8 cellular contexts compared by ENCODE assay signal in the genomic region with DNA sequence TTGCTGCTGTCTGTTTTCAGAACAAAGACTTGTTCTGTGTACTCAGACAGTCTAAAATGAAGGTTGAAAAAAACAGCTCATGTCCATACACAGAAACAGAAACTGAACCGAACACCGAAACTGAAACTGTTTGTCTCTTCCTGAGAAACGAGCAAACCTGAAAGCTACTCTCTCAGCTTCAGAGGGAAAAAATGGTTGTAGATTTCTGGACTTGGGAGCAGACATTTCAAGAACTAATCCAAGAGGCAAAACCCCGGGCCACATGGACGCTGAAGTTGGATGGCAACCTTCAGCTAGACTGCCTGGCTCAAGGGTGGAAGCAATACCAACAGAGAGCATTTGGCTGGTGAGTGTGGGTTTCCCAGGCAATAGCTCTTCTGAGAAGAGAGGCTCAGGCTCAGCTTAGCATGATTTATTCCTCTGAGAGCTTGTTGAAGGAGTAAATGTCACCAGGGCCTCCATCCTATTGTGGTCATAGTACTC. TPM values are rescaled to one million over a fixed set of nuclear protein-coding genes. Genes with fewer than 3 reads are reported as not detected.
A peak's percentile ranks its signal among the peaks of the same experiment; 100 is the strongest.
DNase-seq lines count a peak whose midpoint lies in the region; ATAC-seq and TF ChIP-seq lines count a peak whose summit lies in the region.

A gene with protein sequence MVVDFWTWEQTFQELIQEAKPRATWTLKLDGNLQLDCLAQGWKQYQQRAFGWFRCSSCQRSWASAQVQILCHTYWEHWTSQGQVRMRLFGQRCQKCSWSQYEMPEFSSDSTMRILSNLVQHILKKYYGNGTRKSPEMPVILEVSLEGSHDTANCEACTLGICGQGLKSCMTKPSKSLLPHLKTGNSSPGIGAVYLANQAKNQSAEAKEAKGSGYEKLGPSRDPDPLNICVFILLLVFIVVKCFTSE (plus strand): TSS at position 135 of the 483 bp plus-strand sequence. CDS start 57 bp downstream, at position 192.

- H3K4me3 Mint-ChIP-seq in activated CD8-positive, alpha-beta memory T cell treated with anti-CD3 and anti-CD28 coated beads, Interleukin-2, amount 10 ng/mL, durations not matched to agents 7 days and 5 days = peak within 1 kb of the TSS; percentile 90
- no peak within 1 kb of the TSS for H3K4me3 Mint-ChIP-seq in nephron progenitor cell

- TF ChIP-seq CTCF in KMS-11 (conservative IDR thresholded peaks at IDR 0.05; ENCODE audit: low read depth, low read length) (no peak), nephron progenitor cell (IDR thresholded peaks at IDR 0.05) (no peak), WERI-Rb-1 (IDR thresholded peaks at IDR 0.05; ENCODE audit: low read depth, low read length) (no peak)

- H3K4me2 ChIP-seq in KMS-11 = peak within 1 kb of the TSS; percentile 90

- peaks cover 29% of the 10 kb centered on the region for H3K4me1 Mint-ChIP-seq in activated CD8-positive, alpha-beta memory T cell treated with anti-CD3 and anti-CD28 coated beads, Interleukin-2, amount 10 ng/mL, durations not matched to agents 7 days and 5 days
- peaks cover 32% of the 10 kb centered on the region for H3K4me1 Mint-ChIP-seq in nephron progenitor cell

- DNase-seq in GM03348 (ENCODE audit: low spot score) (peak; percentile 44), nephron progenitor cell (no peak), WERI-Rb-1 (no peak)
- DNase-seq in activated CD8-positive, alpha-beta memory T cell treated with anti-CD3 and anti-CD28 coated beads, Interleukin-2, amount 10 ng/mL, durations not matched to agents 7 days and 5 days = peak; percentile 61

- H3K9me3 ChIP-seq in esophagus (ENCODE audit: control insufficient read depth in 2 of 2, insufficient read depth in 1 of 2, low read depth in 1 of 2, low read length in 1 of 2) (no peaks in the 10 kb centered on the region), WERI-Rb-1 (ENCODE audit: severe bottlenecking) (no peaks in the 10 kb centered on the region)

- H3K4me1 ChIP-seq in KMS-11 (ENCODE audit: low read depth, poor library complexity, severe bottlenecking) (peaks cover 22% of the 10 kb centered on the region), esophagus (ENCODE audit: control insufficient read depth in 2 of 2, insufficient read depth in 2 of 2, low read length in 1 of 2) (peaks cover 0 to 6% of the 10 kb centered on the region in 2 donors), urinary bladder (ENCODE audit: insufficient read depth) (no peaks in the 10 kb centered on the region)

- H3K36me3 Mint-ChIP-seq in activated CD8-positive, alpha-beta memory T cell treated with anti-CD3 and anti-CD28 coated beads, Interleukin-2, amount 10 ng/mL, durations not matched to agents 7 days and 5 days = peaks cover 54% of the 10 kb centered on the region
- H3K36me3 Mint-ChIP-seq in nephron progenitor cell (ENCODE audit: low read depth) = no peaks in the 10 kb centered on the region

- no peaks in the 10 kb centered on the region for H3K79me2 ChIP-seq in KMS-11 (ENCODE audit: insufficient read depth, low read depth)

- no peaks in the 10 kb centered on the region for H3K27me3 Mint-ChIP-seq in activated CD8-positive, alpha-beta memory T cell treated with anti-CD3 and anti-CD28 coated beads, Interleukin-2, amount 10 ng/mL, durations not matched to agents 7 days and 5 days
- H3K27me3 Mint-ChIP-seq in nephron progenitor cell (ENCODE audit: low read depth, poor library complexity) = peaks cover 2% of the 10 kb centered on the region

- peak; percentile 98 for ATAC-seq in GM21528 (IDR thresholded peaks at IDR 0.05; ENCODE audit: low FRiP score, unreplicated experiment)
- ATAC-seq in activated CD8-positive, alpha-beta memory T cell treated with anti-CD3 and anti-CD28 coated beads, Interleukin-2, amount 10 ng/mL, durations not matched to agents 7 days and 5 days = peak; percentile 95

- peak within 1 kb of the TSS; percentile 99 for H3K27ac ChIP-seq in KMS-11
- peak within 1 kb of the TSS; percentile 55 to 84 for H3K27ac ChIP-seq in esophagus (ENCODE audit: low read depth in 2 of 2, low read length in 1 of 2)
- peak within 1 kb of the TSS; percentile 95 for H3K27ac ChIP-seq in urinary bladder (ENCODE audit: low read depth)
- H3K27ac ChIP-seq in WERI-Rb-1 = no peak within 1 kb of the TSS

- H3K27me3 ChIP-seq in KMS-11 (ENCODE audit: insufficient read depth, low read depth) (no peaks in the 10 kb centered on the region), esophagus (ENCODE audit: control insufficient read depth in 1 of 2, insufficient read depth in 2 of 2, low read length in 2 of 2) (no peaks in the 10 kb centered on the region), WERI-Rb-1 (ENCODE audit: insufficient read depth, low read depth, severe bottlenecking) (peaks cover 11% of the 10 kb centered on the region)

- H4K20me1 ChIP-seq in KMS-11 (ENCODE audit: insufficient read depth) = no peaks in the 10 kb centered on the region

- peak within 1 kb of the TSS; percentile 99 for H2AFZ ChIP-seq in KMS-11 (ENCODE audit: low read depth)

- peak within 1 kb of the TSS; percentile 98 for H3K27ac Mint-ChIP-seq in activated CD8-positive, alpha-beta memory T cell treated with anti-CD3 and anti-CD28 coated beads, Interleukin-2, amount 10 ng/mL, durations not matched to agents 7 days and 5 days
- peak within 1 kb of the TSS; percentile 96 for H3K27ac Mint-ChIP-seq in nephron progenitor cell

- WGBS in esophagus, 2 donors = 7 to 10% methylated on average over 5 of the region's 5 CpGs
- WGBS in urinary bladder = 44% methylated on average over 5 of the region's 5 CpGs

- H3K9me3 Mint-ChIP-seq in activated CD8-positive, alpha-beta memory T cell treated with anti-CD3 and anti-CD28 coated beads, Interleukin-2, amount 10 ng/mL, durations not matched to agents 7 days and 5 days (ENCODE audit: low read depth) = peaks cover 5% of the 10 kb centered on the region
- H3K9me3 Mint-ChIP-seq in nephron progenitor cell = no peaks in the 10 kb centered on the region

- H3K9ac ChIP-seq in KMS-11 = peak within 1 kb of the TSS; percentile 95

- H3K4me3 ChIP-seq in KMS-11 (IDR thresholded peaks at IDR 0.05; ENCODE audit: insufficient read depth, low read depth, low read length) (peak within 1 kb of the TSS; percentile 70), esophagus (ENCODE audit: low read depth in 1 of 2, low read length in 2 of 2) (peak within 1 kb of the TSS; percentile 43 to 53), urinary bladder (ENCODE audit: low read depth, low read length) (peak within 1 kb of the TSS; percentile 54), WERI-Rb-1 (ENCODE audit: low read depth, low read length) (no peak within 1 kb of the TSS)

- H3K36me3 ChIP-seq in KMS-11 (ENCODE audit: insufficient read depth) (no peaks in the 10 kb centered on the region), esophagus (ENCODE audit: control insufficient read depth in 2 of 2, insufficient read depth in 2 of 2, low read length in 1 of 2) (no peaks in the 10 kb centered on the region), urinary bladder (ENCODE audit: insufficient read depth) (no peaks in the 10 kb centered on the region), WERI-Rb-1 (no peaks in the 10 kb centered on the region)

- CTCF ChIA-PET in activated CD8-positive, alpha-beta memory T cell treated with anti-CD3 and anti-CD28 coated beads, Interleukin-2, amount 10 ng/mL, durations not matched to agents 7 days and 5 days (lab: Charles Lee) = interaction anchor here (0.9 to 4.1 kb wide), 7 partner anchors 46 to 1549 kb away, joined by 3 to 27 read pairs (median 5); no protein-coding TSS in a partner anchor

RNA-seq across cellular contexts. Expression of the gene that starts here (rescaled TPM):
- total RNA-seq in activated CD8-positive, alpha-beta memory T cell treated with anti-CD3 and anti-CD28 coated beads, Interleukin-2, amount 10 ng/mL, durations not matched to agents 7 days and 5 days = 10 to 100 TPM; 16.9 to 24.3 TPM
- polyA plus RNA-seq in esophagus (1 to 10 TPM in 1 of 2 donors, under 1 TPM in 1; 0.90 to 1.2 TPM), urinary bladder (2.7 TPM)
- 2.5 TPM for total RNA-seq in urinary bladder

Comparison
In these comparisons a context has a peak if more than half of its experiments do, and no peak if none do; other contexts are left out.
1. DNase-seq: peak in GM03348 (single experiment) and activated CD8-positive, alpha-beta memory T cell treated with anti-CD3 and anti-CD28 coated beads, Interleukin-2, amount 10 ng/mL, durations not matched to agents 7 days and 5 days (single experiment); none in nephron progenitor cell (single experiment) and WERI-Rb-1 (single experiment).